In genomic region chr7:94183289-94183749, GRCh38 we compare ENCODE assay signal across 1 cellular context.
TF ChIP-seq lines count a peak whose summit lies in the region.

No MANE protein-coding gene starts in this region.

TF ChIP-seq in HepG2, 621 proteins besides CTCF, POLR2A, EP300 and RAD21 (continued from another document):
- TF ChIP-seq ZBTB40 (IDR thresholded peaks at IDR 0.05), result peak; percentile 54; the same call in 1 of the 2 replicates
- peak; percentile 71; the same call in 1 of the 2 replicates for TF ChIP-seq ZBTB40 (CRISPR knock-in tag; IDR thresholded peaks at IDR 0.05)
TF ChIP-seq in HepG2: peak in this region for 1.
